Comparison of ENCODE assay signal across 35 cellular contexts in genomic region chr7:79512269-79512668, GRCh38.
"Had no signal": no experiment of that assay in that cellular context is flagged by ENCODE, and none has a peak within 500 bp of the region (broad histone marks: within the 10 kb centered on the region; RNA-seq: fewer than 3 reads in every experiment).

No MANE protein-coding gene starts in this region.

- H3K36me3 Mint-ChIP-seq: activated naive CD4-positive, alpha-beta T cell treated with anti-CD3 and anti-CD28 coated beads, Interleukin-2, amount 10 ng/mL, durations not matched to agents 7 days and 5 days; activated naive CD8-positive, alpha-beta T cell treated with anti-CD3 and anti-CD28 coated beads, Interleukin-2, amount 10 ng/mL, durations not matched to agents 7 days and 5 days had no signal

- H3K27me3 Mint-ChIP-seq: activated naive CD4-positive, alpha-beta T cell treated with anti-CD3 and anti-CD28 coated beads, Interleukin-2, amount 10 ng/mL, durations not matched to agents 7 days and 5 days; central memory CD8-positive, alpha-beta T cell; dendritic cell treated with granulocyte-macrophage colony-stimulating factor and Interleukin-4, amounts not matched to agents 40 ng/mL and 50 ng/mL, for 4 days; progenitor cell of endocrine pancreas; T-helper 17 cell had no signal

- H3K36me3 ChIP-seq: breast epithelium, heart right ventricle, neutrophil, ovary, transverse colon, WERI-Rb-1 had no signal

- H3K4me3 ChIP-seq: breast epithelium, heart right ventricle, mucosa of descending colon, ovary, skin epidermis, testis, transverse colon had no signal

- H3K4me1 ChIP-seq: breast epithelium, foreskin keratinocyte, heart right ventricle, testis, transverse colon had no signal

- H3K9me3 Mint-ChIP-seq: activated naive CD4-positive, alpha-beta T cell treated with anti-CD3 and anti-CD28 coated beads, Interleukin-2, amount 10 ng/mL, durations not matched to agents 7 days and 5 days; activated naive CD8-positive, alpha-beta T cell treated with anti-CD3 and anti-CD28 coated beads, Interleukin-2, amount 10 ng/mL, durations not matched to agents 7 days and 5 days; nephron progenitor cell had no signal

- H3K4me1 Mint-ChIP-seq: activated naive CD4-positive, alpha-beta T cell treated with anti-CD3 and anti-CD28 coated beads, Interleukin-2, amount 10 ng/mL, durations not matched to agents 7 days and 5 days; activated naive CD8-positive, alpha-beta T cell treated with anti-CD3 and anti-CD28 coated beads, Interleukin-2, amount 10 ng/mL, durations not matched to agents 7 days and 5 days; central memory CD8-positive, alpha-beta T cell; T-helper 17 cell had no signal

- H3K9me3 ChIP-seq: breast epithelium, mucosa of descending colon, neutrophil, ovary, testis, transverse colon had no signal

- H3K4me3 Mint-ChIP-seq: activated naive CD4-positive, alpha-beta T cell treated with anti-CD3 and anti-CD28 coated beads, Interleukin-2, amount 10 ng/mL, durations not matched to agents 7 days and 5 days; activated naive CD8-positive, alpha-beta T cell treated with anti-CD3 and anti-CD28 coated beads, Interleukin-2, amount 10 ng/mL, durations not matched to agents 7 days and 5 days; central memory CD8-positive, alpha-beta T cell; dendritic cell treated with granulocyte-macrophage colony-stimulating factor and Interleukin-4, amounts not matched to agents 40 ng/mL and 50 ng/mL, for 4 days; nephron progenitor cell; T-helper 17 cell had no signal

- H3K27ac Mint-ChIP-seq: activated naive CD4-positive, alpha-beta T cell treated with anti-CD3 and anti-CD28 coated beads, Interleukin-2, amount 10 ng/mL, durations not matched to agents 7 days and 5 days; activated naive CD8-positive, alpha-beta T cell treated with anti-CD3 and anti-CD28 coated beads, Interleukin-2, amount 10 ng/mL, durations not matched to agents 7 days and 5 days; dendritic cell treated with granulocyte-macrophage colony-stimulating factor and Interleukin-4, amounts not matched to agents 40 ng/mL and 50 ng/mL, for 4 days; nephron progenitor cell; progenitor cell of endocrine pancreas; T-helper 17 cell had no signal

- DNase-seq: activated CD4-positive, alpha-beta T cell treated with anti-CD3 and anti-CD28 coated beads for 48 hours; activated CD4-positive, alpha-beta T cell treated with anti-CD3 and anti-CD28 coated beads, Interleukin-2, amount 50 U/mL, for 48 hours; activated CD8-positive, alpha-beta memory T cell treated with anti-CD3 and anti-CD28 coated beads, Interleukin-2, amount 50 U/mL, for 4 hours; activated gamma-delta T cell; activated naive CD4-positive, alpha-beta T cell treated with anti-CD3 and anti-CD28 coated beads, Interleukin-2, amount 10 ng/mL, durations not matched to agents 7 days and 5 days; activated naive CD8-positive, alpha-beta T cell treated with anti-CD3 and anti-CD28 coated beads, Interleukin-2, amount 10 ng/mL, durations not matched to agents 7 days and 5 days; activated T-cell treated with anti-CD3 and anti-CD28 coated beads, Interleukin-2, amount 50 U/mL, for 1 hour; amygdala; effector CD4-positive, alpha-beta T cell; heart right ventricle; islet precursor cell; left cardiac atrium; left ventricle myocardium superior; mucosa of descending colon; nephron progenitor cell; ovary; retina; stimulated activated CD4-positive, alpha-beta T cell treated with anti-CD3 and anti-CD28 coated beads, Interleukin-12 subunit alpha, Interleukin-12 subunit beta, amount 100 ng/mL, for 4 hours; stimulated activated CD4-positive, alpha-beta T cell treated with anti-CD3 and anti-CD28 coated beads, Interleukin-4, amount 100 ng/mL, for 1 hour; stimulated activated naive CD8-positive, alpha-beta T cell treated with anti-CD3 and anti-CD28 coated beads, Interleukin-15, Interleukin-2, amounts not matched to agents 100 U/mL and 50 U/mL, for 24 hours; T-helper 17 cell; T1000; testis; transverse colon; WERI-Rb-1 had no signal

- H3K27me3 ChIP-seq: breast epithelium, foreskin keratinocyte, heart right ventricle, neutrophil, ovary, testis, transverse colon had no signal

- H3K27ac ChIP-seq: breast epithelium, epithelial cell of prostate, foreskin keratinocyte, heart right ventricle, neutrophil, ovary, skin epidermis, testis, transverse colon, WERI-Rb-1 had no signal

- ATAC-seq: activated CD4-positive, CD25-positive, alpha-beta regulatory T cell treated with anti-CD3 and anti-CD28 coated beads, Interleukin-2, amount 50 U/mL, for 24 hours; foreskin keratinocyte; heart right ventricle; left cardiac atrium; left ventricle myocardium superior; mucosa of descending colon; sciatic nerve; stimulated activated naive CD8-positive, alpha-beta T cell treated with anti-CD3 and anti-CD28 coated beads, Interleukin-15, Interleukin-2, amounts not matched to agents 100 U/mL and 50 U/mL, for 24 hours; T-helper 17 cell had no signal
